Comparison of ENCODE assay signal across 11 cellular contexts in genomic region chr3:125032100-125032643, GRCh38. TPM values are rescaled to one million over a fixed set of nuclear protein-coding genes. Genes with fewer than 3 reads are reported as not detected.
DNase-seq lines count a peak whose midpoint lies in the region; ATAC-seq and TF ChIP-seq lines count a peak whose summit lies in the region.
"Had no signal": no experiment of that assay in that cellular context is flagged by ENCODE, and none has a peak within 500 bp of the region (broad histone marks: within the 10 kb centered on the region; RNA-seq: fewer than 3 reads in every experiment).

No MANE protein-coding gene starts in this region.

- no peak for ATAC-seq in activated naive CD8-positive, alpha-beta T cell treated with anti-CD3 and anti-CD28 coated beads, Interleukin-2, amount 10 ng/mL, durations not matched to agents 7 days and 5 days (ENCODE audit: low read depth)
- ATAC-seq in activated naive CD8-positive, alpha-beta T cell treated with anti-CD3 and anti-CD28 coated beads, Interleukin-2, amount 50 U/mL, for 24 hours, result no peak
- peak; percentile 89 for ATAC-seq in WTC11
- ATAC-seq in activated T-cell treated with anti-CD3 and anti-CD28 coated beads, Interleukin-2, amount 50 U/mL, for 72 hours (replicated peaks in 1 of 2), result no peak
- ATAC-seq: activated CD4-positive, CD25-positive, alpha-beta regulatory T cell treated with anti-CD3 and anti-CD28 coated beads, Interleukin-2, amount 50 U/mL, for 24 hours had no signal

- intact Hi-C loops in activated T-helper 2 cell treated with anti-CD3 and anti-CD28 coated beads, Interferon-gamma antibody, Interleukin-2, Interleukin-4, amounts not matched to agents 10 μg/mL and 5 μg/mL and 100 μg/mL, durations not matched to agents 14 hours and 24 hours and 36 hours (cut with micrococcal nuclease), result no loop called here
- intact Hi-C loops in posterior cingulate gyrus (cut with DNase I), result no loop called here

- POLR2A ChIA-PET in activated naive CD8-positive, alpha-beta T cell treated with anti-CD3 and anti-CD28 coated beads, Interleukin-2, amount 10 ng/mL, durations not matched to agents 7 days and 5 days (lab: Charles Lee), result interaction anchor here (0.8 to 1.4 kb wide), 2 partner anchors 11 to 13 kb away, joined by 4 read pairs; no protein-coding TSS in a partner anchor
- POLR2A ChIA-PET in WTC11 (lab: Charles Lee), result no interaction called here

- CTCF ChIA-PET in WTC11 (lab: Charles Lee), result interaction anchor here (0.8 to 0.9 kb wide), 2 partner anchors 37 to 109 kb away, joined by 3 read pairs; no protein-coding TSS in a partner anchor

- peaks cover 7% of the 10 kb centered on the region for H3K9me3 Mint-ChIP-seq in activated naive CD8-positive, alpha-beta T cell treated with anti-CD3 and anti-CD28 coated beads, Interleukin-2, amount 10 ng/mL, durations not matched to agents 7 days and 5 days
- H3K9me3 Mint-ChIP-seq in activated naive CD8-positive, alpha-beta T cell treated with anti-CD3 and anti-CD28 coated beads, Interleukin-2, amount 50 U/mL, for 24 hours, result peaks cover 22% of the 10 kb centered on the region
- H3K9me3 Mint-ChIP-seq in WTC11, result peaks cover 26% of the 10 kb centered on the region
- H3K9me3 Mint-ChIP-seq in activated T-helper 2 cell treated with anti-CD3 and anti-CD28 coated beads, Interferon-gamma antibody, Interleukin-2, Interleukin-4, amounts not matched to agents 10 μg/mL and 5 μg/mL and 100 μg/mL, durations not matched to agents 14 hours and 24 hours and 36 hours, result peaks cover 30% of the 10 kb centered on the region
- peaks cover 3 to 6% of the 10 kb centered on the region in 2 donors for H3K9me3 Mint-ChIP-seq in activated T-cell treated with anti-CD3 and anti-CD28 coated beads, Interleukin-2, amount 50 U/mL, for 72 hours

- no peak overlapping the region for H3K4me3 Mint-ChIP-seq in activated naive CD8-positive, alpha-beta T cell treated with anti-CD3 and anti-CD28 coated beads, Interleukin-2, amount 10 ng/mL, durations not matched to agents 7 days and 5 days
- H3K4me3 Mint-ChIP-seq in activated naive CD8-positive, alpha-beta T cell treated with anti-CD3 and anti-CD28 coated beads, Interleukin-2, amount 50 U/mL, for 24 hours, result no peak overlapping the region
- no peak overlapping the region for H3K4me3 Mint-ChIP-seq in WTC11
- no peak overlapping the region for H3K4me3 Mint-ChIP-seq in activated T-helper 2 cell treated with anti-CD3 and anti-CD28 coated beads, Interferon-gamma antibody, Interleukin-2, Interleukin-4, amounts not matched to agents 10 μg/mL and 5 μg/mL and 100 μg/mL, durations not matched to agents 14 hours and 24 hours and 36 hours (ENCODE audit: low read depth)
- H3K4me3 Mint-ChIP-seq in activated T-cell treated with anti-CD3 and anti-CD28 coated beads, Interleukin-2, amount 50 U/mL, for 72 hours, result no peak overlapping the region

- no peak for DNase-seq in activated naive CD8-positive, alpha-beta T cell treated with anti-CD3 and anti-CD28 coated beads, Interleukin-2, amount 10 ng/mL, durations not matched to agents 7 days and 5 days
- DNase-seq in activated naive CD8-positive, alpha-beta T cell treated with anti-CD3 and anti-CD28 coated beads, Interleukin-2, amount 50 U/mL, for 24 hours, result no peak
- no peak for DNase-seq in WTC11 (ENCODE audit: low spot score)
- peak; percentile 45 for DNase-seq in hepatic stellate cell (ENCODE audit: low spot score)
- no peak for DNase-seq in substantia nigra (lab: John Stamatoyannopoulos, UW)
- no peak for DNase-seq in activated T-helper 2 cell treated with anti-CD3 and anti-CD28 coated beads, Interferon-gamma antibody, Interleukin-2, Interleukin-4, amounts not matched to agents 10 μg/mL and 5 μg/mL and 100 μg/mL, durations not matched to agents 14 hours and 24 hours and 36 hours (ENCODE audit: low spot score)
- no peak for DNase-seq in activated T-cell treated with anti-CD3 and anti-CD28 coated beads, Interleukin-2, amount 50 U/mL, for 72 hours
- no peak for DNase-seq in posterior cingulate gyrus
- DNase-seq: amygdala, NCI-H1048 had no signal

- H3K4me1 Mint-ChIP-seq in activated naive CD8-positive, alpha-beta T cell treated with anti-CD3 and anti-CD28 coated beads, Interleukin-2, amount 10 ng/mL, durations not matched to agents 7 days and 5 days, result peaks cover 41% of the 10 kb centered on the region
- peaks cover 29% of the 10 kb centered on the region for H3K4me1 Mint-ChIP-seq in activated naive CD8-positive, alpha-beta T cell treated with anti-CD3 and anti-CD28 coated beads, Interleukin-2, amount 50 U/mL, for 24 hours
- H3K4me1 Mint-ChIP-seq in WTC11, result peaks cover 18% of the 10 kb centered on the region
- peaks cover 32% of the 10 kb centered on the region for H3K4me1 Mint-ChIP-seq in activated T-helper 2 cell treated with anti-CD3 and anti-CD28 coated beads, Interferon-gamma antibody, Interleukin-2, Interleukin-4, amounts not matched to agents 10 μg/mL and 5 μg/mL and 100 μg/mL, durations not matched to agents 14 hours and 24 hours and 36 hours (ENCODE audit: low read depth)
- peaks cover 33% of the 10 kb centered on the region for H3K4me1 Mint-ChIP-seq in activated T-cell treated with anti-CD3 and anti-CD28 coated beads, Interleukin-2, amount 50 U/mL, for 72 hours (ENCODE audit: low read depth)

- H3K36me3 Mint-ChIP-seq in activated naive CD8-positive, alpha-beta T cell treated with anti-CD3 and anti-CD28 coated beads, Interleukin-2, amount 10 ng/mL, durations not matched to agents 7 days and 5 days, result peaks cover 74% of the 10 kb centered on the region
- H3K36me3 Mint-ChIP-seq in activated naive CD8-positive, alpha-beta T cell treated with anti-CD3 and anti-CD28 coated beads, Interleukin-2, amount 50 U/mL, for 24 hours (ENCODE audit: low read depth), result peaks cover 45% of the 10 kb centered on the region
- H3K36me3 Mint-ChIP-seq in WTC11, result peaks cover 27% of the 10 kb centered on the region
- peaks cover 73% of the 10 kb centered on the region for H3K36me3 Mint-ChIP-seq in activated T-helper 2 cell treated with anti-CD3 and anti-CD28 coated beads, Interferon-gamma antibody, Interleukin-2, Interleukin-4, amounts not matched to agents 10 μg/mL and 5 μg/mL and 100 μg/mL, durations not matched to agents 14 hours and 24 hours and 36 hours (ENCODE audit: low read depth)
- peaks cover 6 to 25% of the 10 kb centered on the region in 2 donors for H3K36me3 Mint-ChIP-seq in activated T-cell treated with anti-CD3 and anti-CD28 coated beads, Interleukin-2, amount 50 U/mL, for 72 hours (ENCODE audit: insufficient read depth in 2 of 2)

- no peak for TF ChIP-seq CTCF in WTC11 (IDR thresholded peaks at IDR 0.05)

- peak overlapping the region; percentile 43 for H3K27ac Mint-ChIP-seq in activated naive CD8-positive, alpha-beta T cell treated with anti-CD3 and anti-CD28 coated beads, Interleukin-2, amount 10 ng/mL, durations not matched to agents 7 days and 5 days
- H3K27ac Mint-ChIP-seq in activated naive CD8-positive, alpha-beta T cell treated with anti-CD3 and anti-CD28 coated beads, Interleukin-2, amount 50 U/mL, for 24 hours, result no peak overlapping the region
- no peak overlapping the region for H3K27ac Mint-ChIP-seq in WTC11
- no peak overlapping the region for H3K27ac Mint-ChIP-seq in activated T-helper 2 cell treated with anti-CD3 and anti-CD28 coated beads, Interferon-gamma antibody, Interleukin-2, Interleukin-4, amounts not matched to agents 10 μg/mL and 5 μg/mL and 100 μg/mL, durations not matched to agents 14 hours and 24 hours and 36 hours
- H3K27ac Mint-ChIP-seq in activated T-cell treated with anti-CD3 and anti-CD28 coated beads, Interleukin-2, amount 50 U/mL, for 72 hours, result no peak overlapping the region

- H3K27me3 Mint-ChIP-seq in activated naive CD8-positive, alpha-beta T cell treated with anti-CD3 and anti-CD28 coated beads, Interleukin-2, amount 10 ng/mL, durations not matched to agents 7 days and 5 days, result no peaks in the 10 kb centered on the region
- H3K27me3 Mint-ChIP-seq in activated naive CD8-positive, alpha-beta T cell treated with anti-CD3 and anti-CD28 coated beads, Interleukin-2, amount 50 U/mL, for 24 hours, result no peaks in the 10 kb centered on the region
- H3K27me3 Mint-ChIP-seq in WTC11 (ENCODE audit: low read depth), result no peaks in the 10 kb centered on the region
- no peaks in the 10 kb centered on the region for H3K27me3 Mint-ChIP-seq in activated T-helper 2 cell treated with anti-CD3 and anti-CD28 coated beads, Interferon-gamma antibody, Interleukin-2, Interleukin-4, amounts not matched to agents 10 μg/mL and 5 μg/mL and 100 μg/mL, durations not matched to agents 14 hours and 24 hours and 36 hours (ENCODE audit: low read depth)
- H3K27me3 Mint-ChIP-seq in activated T-cell treated with anti-CD3 and anti-CD28 coated beads, Interleukin-2, amount 50 U/mL, for 72 hours (ENCODE audit: low read depth), result no peaks in the 10 kb centered on the region

- peak overlapping the region; percentile 58 for H3K27ac ChIP-seq in substantia nigra (ENCODE audit: low read depth, low read length, poor library complexity, severe bottlenecking)

TF ChIP-seq in WTC11, 78 proteins besides CTCF, POLR2A, EP300 and RAD21 (continues in another document):
- TF ChIP-seq GABPB1 (CRISPR knock-in tag; IDR thresholded peaks at IDR 0.05), result no peak
- TF ChIP-seq ZNF138 (CRISPR knock-in tag; conservative IDR thresholded peaks at IDR 0.05), result no peak

RNA-seq across cellular contexts. Expression of gene HEG1, which starts 23.6 kb away (rescaled TPM):
- total RNA-seq in activated naive CD8-positive, alpha-beta T cell treated with anti-CD3 and anti-CD28 coated beads, Interleukin-2, amount 10 ng/mL, durations not matched to agents 7 days and 5 days, result 10 to 100 TPM; 49.1 to 49.5 TPM
- total RNA-seq in WTC11 (2021), result 7.9 to 14.6 TPM (median 8.7 TPM) in 3 replicates
- total RNA-seq in activated T-helper 2 cell treated with anti-CD3 and anti-CD28 coated beads, Interferon-gamma antibody, Interleukin-2, Interleukin-4, amounts not matched to agents 10 μg/mL and 5 μg/mL and 100 μg/mL, durations not matched to agents 14 hours and 24 hours and 36 hours, result 58.0 and 59.1 TPM in 2 replicates
- 1 to 10 TPM; 7.4 to 9.5 TPM for total RNA-seq in activated T-cell treated with anti-CD3 and anti-CD28 coated beads, Interleukin-2, amount 50 U/mL, for 72 hours
